ENCODE assay signal across 1 cellular context in the genomic region with DNA sequence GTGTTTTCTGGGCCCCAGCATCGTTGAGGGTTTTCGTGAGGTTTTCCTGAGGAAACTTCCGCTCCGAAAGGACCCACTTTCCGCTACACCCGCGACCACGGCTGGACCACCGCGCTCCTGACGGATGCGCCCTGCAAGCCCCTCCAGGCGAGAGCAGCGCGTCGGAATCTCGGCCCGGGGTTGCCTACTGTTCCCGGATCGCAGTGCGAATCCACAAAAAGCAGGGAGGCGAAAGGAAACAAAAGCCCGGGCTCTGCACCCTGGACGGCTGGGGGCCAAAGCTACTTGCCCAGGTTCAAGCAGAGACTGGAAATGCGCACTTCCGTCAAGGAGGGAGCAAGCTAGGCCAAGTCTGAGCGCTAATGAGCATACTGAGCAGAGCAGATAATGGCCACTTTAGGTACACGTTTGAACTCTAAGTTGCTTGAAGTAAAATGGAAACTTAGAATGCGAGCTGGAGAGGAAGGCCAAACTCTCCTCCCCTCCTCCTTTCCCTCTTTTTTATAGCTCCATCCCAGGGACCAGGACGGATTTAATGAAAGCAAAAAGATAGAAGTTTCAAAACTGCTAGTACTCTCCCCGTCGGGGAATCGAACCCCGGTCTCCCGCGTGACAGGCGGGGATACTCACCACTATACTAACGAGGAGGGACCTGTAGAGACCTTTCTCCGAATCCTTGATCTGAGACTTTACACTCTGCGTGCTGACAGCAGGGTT.
TF ChIP-seq lines count a peak whose summit lies in the region.

No MANE protein-coding gene starts in this region.

TF ChIP-seq in HepG2, 621 proteins besides CTCF, POLR2A, EP300 and RAD21 (continued from another document and continues in another):
- TF ChIP-seq, protein P1, sequence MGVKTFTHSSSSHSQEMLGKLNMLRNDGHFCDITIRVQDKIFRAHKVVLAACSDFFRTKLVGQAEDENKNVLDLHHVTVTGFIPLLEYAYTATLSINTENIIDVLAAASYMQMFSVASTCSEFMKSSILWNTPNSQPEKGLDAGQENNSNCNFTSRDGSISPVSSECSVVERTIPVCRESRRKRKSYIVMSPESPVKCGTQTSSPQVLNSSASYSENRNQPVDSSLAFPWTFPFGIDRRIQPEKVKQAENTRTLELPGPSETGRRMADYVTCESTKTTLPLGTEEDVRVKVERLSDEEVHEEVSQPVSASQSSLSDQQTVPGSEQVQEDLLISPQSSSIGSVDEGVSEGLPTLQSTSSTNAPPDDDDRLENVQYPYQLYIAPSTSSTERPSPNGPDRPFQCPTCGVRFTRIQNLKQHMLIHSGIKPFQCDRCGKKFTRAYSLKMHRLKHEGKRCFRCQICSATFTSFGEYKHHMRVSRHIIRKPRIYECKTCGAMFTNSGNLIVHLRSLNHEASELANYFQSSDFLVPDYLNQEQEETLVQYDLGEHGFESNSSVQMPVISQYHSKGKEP (CRISPR knock-in tag; IDR thresholded peaks at IDR 0.05): 0 out of 2 replicates have a peak, but pooled peaks have one; percentile 58
- TF ChIP-seq NAIF1 (CRISPR knock-in tag; IDR thresholded peaks at IDR 0.05; ENCODE audit: borderline replicate concordance): no peak
- no peak for TF ChIP-seq NR3C1 (CRISPR knock-in tag; IDR thresholded peaks at IDR 0.05)
- TF ChIP-seq ATF4 (CRISPR knock-in tag; IDR thresholded peaks at IDR 0.05): peak in 1 of 2 experiments; percentile 28; a peak in 1 of 4 replicates
- no peak for TF ChIP-seq BCL3 (CRISPR knock-in tag; IDR thresholded peaks at IDR 0.05)
- no peak for TF ChIP-seq CSRNP1 (CRISPR knock-in tag; IDR thresholded peaks at IDR 0.05)
- TF ChIP-seq, protein P2, sequence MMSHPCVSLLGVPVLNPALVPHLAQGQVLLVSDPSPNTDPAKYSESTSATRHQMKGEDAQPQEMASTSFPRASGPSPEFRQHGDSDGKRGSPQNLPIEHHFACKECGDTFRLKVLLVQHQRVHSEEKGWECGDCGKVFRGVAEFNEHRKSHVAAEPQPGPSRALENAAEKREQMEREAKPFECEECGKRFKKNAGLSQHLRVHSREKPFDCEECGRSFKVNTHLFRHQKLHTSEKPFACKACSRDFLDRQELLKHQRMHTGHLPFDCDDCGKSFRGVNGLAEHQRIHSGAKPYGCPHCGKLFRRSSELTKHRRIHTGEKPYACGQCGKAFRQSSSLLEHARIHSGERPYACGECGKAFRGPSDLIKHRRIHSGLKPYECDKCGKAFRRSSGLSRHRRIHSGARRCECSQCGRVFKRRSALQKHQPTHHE (CRISPR knock-in tag; IDR thresholded peaks at IDR 0.05; ENCODE audit: borderline replicate concordance): peak; percentile 27
- 0 out of 2 replicates have a peak, but pooled peaks have one; percentile 23 for TF ChIP-seq KLF11 (CRISPR knock-in tag; IDR thresholded peaks at IDR 0.05)
- TF ChIP-seq ZBTB10 (CRISPR knock-in tag; IDR thresholded peaks at IDR 0.05; ENCODE audit: borderline replicate concordance): 0 out of 2 replicates have a peak, but pooled peaks have one; percentile 35
- peak; percentile 23; the same call in 1 of the 2 replicates for TF ChIP-seq HCFC1 (IDR thresholded peaks at IDR 0.05; ENCODE audit: low read depth, low read length)
- no peak; the same call in 1 of the 2 replicates for TF ChIP-seq REPIN1 (CRISPR knock-in tag; IDR thresholded peaks at IDR 0.05; ENCODE audit: borderline replicate concordance, low read depth)
- TF ChIP-seq DNMT3B (CRISPR knock-in tag; conservative IDR thresholded peaks at IDR 0.05): no peak
- no peak for TF ChIP-seq RAD51 (IDR thresholded peaks at IDR 0.05; ENCODE audit: borderline replicate concordance)
- no peak for TF ChIP-seq HMG20A (CRISPR knock-in tag; IDR thresholded peaks at IDR 0.05; ENCODE audit: borderline replicate concordance)
- no peak for TF ChIP-seq TMF1 (CRISPR knock-in tag; IDR thresholded peaks at IDR 0.05; ENCODE audit: low read depth)
- TF ChIP-seq RFXANK (CRISPR knock-in tag; IDR thresholded peaks at IDR 0.05): no peak
- TF ChIP-seq, protein P3, sequence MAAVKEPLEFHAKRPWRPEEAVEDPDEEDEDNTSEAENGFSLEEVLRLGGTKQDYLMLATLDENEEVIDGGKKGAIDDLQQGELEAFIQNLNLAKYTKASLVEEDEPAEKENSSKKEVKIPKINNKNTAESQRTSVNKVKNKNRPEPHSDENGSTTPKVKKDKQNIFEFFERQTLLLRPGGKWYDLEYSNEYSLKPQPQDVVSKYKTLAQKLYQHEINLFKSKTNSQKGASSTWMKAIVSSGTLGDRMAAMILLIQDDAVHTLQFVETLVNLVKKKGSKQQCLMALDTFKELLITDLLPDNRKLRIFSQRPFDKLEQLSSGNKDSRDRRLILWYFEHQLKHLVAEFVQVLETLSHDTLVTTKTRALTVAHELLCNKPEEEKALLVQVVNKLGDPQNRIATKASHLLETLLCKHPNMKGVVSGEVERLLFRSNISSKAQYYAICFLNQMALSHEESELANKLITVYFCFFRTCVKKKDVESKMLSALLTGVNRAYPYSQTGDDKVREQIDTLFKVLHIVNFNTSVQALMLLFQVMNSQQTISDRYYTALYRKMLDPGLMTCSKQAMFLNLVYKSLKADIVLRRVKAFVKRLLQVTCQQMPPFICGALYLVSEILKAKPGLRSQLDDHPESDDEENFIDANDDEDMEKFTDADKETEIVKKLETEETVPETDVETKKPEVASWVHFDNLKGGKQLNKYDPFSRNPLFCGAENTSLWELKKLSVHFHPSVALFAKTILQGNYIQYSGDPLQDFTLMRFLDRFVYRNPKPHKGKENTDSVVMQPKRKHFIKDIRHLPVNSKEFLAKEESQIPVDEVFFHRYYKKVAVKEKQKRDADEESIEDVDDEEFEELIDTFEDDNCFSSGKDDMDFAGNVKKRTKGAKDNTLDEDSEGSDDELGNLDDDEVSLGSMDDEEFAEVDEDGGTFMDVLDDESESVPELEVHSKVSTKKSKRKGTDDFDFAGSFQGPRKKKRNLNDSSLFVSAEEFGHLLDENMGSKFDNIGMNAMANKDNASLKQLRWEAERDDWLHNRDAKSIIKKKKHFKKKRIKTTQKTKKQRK (IDR thresholded peaks at IDR 0.05; ENCODE audit: low read length): no peak
- no peak for TF ChIP-seq PHF20 (CRISPR knock-in tag; IDR thresholded peaks at IDR 0.05)
- no peak for TF ChIP-seq NCOA5 (CRISPR knock-in tag; IDR thresholded peaks at IDR 0.05)
- TF ChIP-seq ZNF768 (CRISPR knock-in tag; IDR thresholded peaks at IDR 0.05): no peak
- 0 out of 2 replicates have a peak, but pooled peaks have one; percentile 22 for TF ChIP-seq ZNF556 (CRISPR knock-in tag; IDR thresholded peaks at IDR 0.05; ENCODE audit: borderline replicate concordance)
- TF ChIP-seq ZNF530 (CRISPR knock-in tag; IDR thresholded peaks at IDR 0.05; ENCODE audit: low read depth): no peak
- no peak for TF ChIP-seq NFATC3 (CRISPR knock-in tag; IDR thresholded peaks at IDR 0.05)
- TF ChIP-seq TCF7 (IDR thresholded peaks at IDR 0.05; ENCODE audit: low read depth): no peak
- TF ChIP-seq, protein P4, sequence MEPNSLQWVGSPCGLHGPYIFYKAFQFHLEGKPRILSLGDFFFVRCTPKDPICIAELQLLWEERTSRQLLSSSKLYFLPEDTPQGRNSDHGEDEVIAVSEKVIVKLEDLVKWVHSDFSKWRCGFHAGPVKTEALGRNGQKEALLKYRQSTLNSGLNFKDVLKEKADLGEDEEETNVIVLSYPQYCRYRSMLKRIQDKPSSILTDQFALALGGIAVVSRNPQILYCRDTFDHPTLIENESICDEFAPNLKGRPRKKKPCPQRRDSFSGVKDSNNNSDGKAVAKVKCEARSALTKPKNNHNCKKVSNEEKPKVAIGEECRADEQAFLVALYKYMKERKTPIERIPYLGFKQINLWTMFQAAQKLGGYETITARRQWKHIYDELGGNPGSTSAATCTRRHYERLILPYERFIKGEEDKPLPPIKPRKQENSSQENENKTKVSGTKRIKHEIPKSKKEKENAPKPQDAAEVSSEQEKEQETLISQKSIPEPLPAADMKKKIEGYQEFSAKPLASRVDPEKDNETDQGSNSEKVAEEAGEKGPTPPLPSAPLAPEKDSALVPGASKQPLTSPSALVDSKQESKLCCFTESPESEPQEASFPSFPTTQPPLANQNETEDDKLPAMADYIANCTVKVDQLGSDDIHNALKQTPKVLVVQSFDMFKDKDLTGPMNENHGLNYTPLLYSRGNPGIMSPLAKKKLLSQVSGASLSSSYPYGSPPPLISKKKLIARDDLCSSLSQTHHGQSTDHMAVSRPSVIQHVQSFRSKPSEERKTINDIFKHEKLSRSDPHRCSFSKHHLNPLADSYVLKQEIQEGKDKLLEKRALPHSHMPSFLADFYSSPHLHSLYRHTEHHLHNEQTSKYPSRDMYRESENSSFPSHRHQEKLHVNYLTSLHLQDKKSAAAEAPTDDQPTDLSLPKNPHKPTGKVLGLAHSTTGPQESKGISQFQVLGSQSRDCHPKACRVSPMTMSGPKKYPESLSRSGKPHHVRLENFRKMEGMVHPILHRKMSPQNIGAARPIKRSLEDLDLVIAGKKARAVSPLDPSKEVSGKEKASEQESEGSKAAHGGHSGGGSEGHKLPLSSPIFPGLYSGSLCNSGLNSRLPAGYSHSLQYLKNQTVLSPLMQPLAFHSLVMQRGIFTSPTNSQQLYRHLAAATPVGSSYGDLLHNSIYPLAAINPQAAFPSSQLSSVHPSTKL (CRISPR knock-in tag; IDR thresholded peaks at IDR 0.05): no peak
- TF ChIP-seq ERF (CRISPR knock-in tag; IDR thresholded peaks at IDR 0.05): no peak; the same call in none of the 2 replicates
- TF ChIP-seq ZNF567 (CRISPR knock-in tag; IDR thresholded peaks at IDR 0.05; ENCODE audit: borderline replicate concordance): no peak
- TF ChIP-seq, protein P5, sequence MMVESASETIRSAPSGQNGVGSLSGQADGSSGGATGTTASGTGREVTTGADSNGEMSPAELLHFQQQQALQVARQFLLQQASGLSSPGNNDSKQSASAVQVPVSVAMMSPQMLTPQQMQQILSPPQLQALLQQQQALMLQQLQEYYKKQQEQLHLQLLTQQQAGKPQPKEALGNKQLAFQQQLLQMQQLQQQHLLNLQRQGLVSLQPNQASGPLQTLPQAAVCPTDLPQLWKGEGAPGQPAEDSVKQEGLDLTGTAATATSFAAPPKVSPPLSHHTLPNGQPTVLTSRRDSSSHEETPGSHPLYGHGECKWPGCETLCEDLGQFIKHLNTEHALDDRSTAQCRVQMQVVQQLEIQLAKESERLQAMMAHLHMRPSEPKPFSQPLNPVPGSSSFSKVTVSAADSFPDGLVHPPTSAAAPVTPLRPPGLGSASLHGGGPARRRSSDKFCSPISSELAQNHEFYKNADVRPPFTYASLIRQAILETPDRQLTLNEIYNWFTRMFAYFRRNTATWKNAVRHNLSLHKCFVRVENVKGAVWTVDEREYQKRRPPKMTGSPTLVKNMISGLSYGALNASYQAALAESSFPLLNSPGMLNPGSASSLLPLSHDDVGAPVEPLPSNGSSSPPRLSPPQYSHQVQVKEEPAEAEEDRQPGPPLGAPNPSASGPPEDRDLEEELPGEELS (CRISPR knock-in tag; IDR thresholded peaks at IDR 0.05): no peak
- no peak for TF ChIP-seq POGZ (CRISPR knock-in tag; IDR thresholded peaks at IDR 0.05)
- TF ChIP-seq, protein P6, sequence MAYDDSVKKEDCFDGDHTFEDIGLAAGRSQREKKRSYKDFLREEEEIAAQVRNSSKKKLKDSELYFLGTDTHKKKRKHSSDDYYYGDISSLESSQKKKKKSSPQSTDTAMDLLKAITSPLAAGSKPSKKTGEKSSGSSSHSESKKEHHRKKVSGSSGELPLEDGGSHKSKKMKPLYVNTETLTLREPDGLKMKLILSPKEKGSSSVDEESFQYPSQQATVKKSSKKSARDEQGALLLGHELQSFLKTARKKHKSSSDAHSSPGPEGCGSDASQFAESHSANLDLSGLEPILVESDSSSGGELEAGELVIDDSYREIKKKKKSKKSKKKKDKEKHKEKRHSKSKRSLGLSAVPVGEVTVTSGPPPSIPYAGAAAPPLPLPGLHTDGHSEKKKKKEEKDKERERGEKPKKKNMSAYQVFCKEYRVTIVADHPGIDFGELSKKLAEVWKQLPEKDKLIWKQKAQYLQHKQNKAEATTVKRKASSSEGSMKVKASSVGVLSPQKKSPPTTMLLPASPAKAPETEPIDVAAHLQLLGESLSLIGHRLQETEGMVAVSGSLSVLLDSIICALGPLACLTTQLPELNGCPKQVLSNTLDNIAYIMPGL (CRISPR knock-in tag; IDR thresholded peaks at IDR 0.05; ENCODE audit: borderline replicate concordance in 1 of 2, low read depth in 1 of 2): peak; percentile 79 to 85
